Comparison of ENCODE assay signal across 8 cellular contexts in the genomic region with DNA sequence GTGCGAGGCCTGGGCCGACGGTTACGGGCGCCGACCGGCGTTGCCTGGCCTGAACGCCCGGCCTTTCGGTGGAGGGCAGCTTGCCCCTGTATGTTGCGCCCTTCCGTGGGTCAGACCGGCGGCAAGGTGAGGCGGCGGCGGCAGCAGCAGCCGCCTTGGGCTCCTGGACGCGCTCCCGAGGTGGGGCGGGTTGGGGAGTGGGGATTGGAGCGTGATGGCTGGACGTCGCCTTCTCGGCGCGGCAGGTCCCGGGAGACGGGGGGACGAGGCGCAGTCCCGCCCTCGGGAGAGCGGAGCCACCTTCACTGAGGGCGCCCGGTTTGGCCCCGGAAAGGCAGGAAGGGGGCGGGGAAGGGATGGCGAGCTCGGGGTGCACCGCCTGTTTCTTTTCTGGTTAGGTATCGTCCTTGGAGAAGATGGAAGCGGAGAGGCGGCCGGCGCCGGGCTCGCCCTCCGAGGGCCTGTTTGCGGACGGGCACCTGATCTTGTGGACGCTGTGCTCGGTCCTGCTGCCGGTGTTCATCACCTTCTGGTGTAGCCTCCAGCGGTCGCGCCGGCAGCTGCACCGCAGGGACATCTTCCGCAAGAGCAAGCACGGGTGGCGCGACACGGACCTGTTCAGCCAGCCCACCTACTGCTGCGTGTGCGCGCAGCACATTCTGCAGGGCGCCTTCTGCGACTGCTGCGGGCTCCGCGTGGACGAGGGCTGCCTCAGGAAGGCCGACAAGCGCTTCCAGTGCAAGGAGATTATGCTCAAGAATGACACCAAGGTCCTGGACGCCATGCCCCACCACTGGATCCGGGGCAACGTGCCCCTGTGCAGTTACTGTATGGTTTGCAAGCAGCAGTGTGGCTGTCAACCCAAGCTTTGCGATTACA. TPM values are rescaled to one million over a fixed set of nuclear protein-coding genes. Genes with fewer than 3 reads are reported as not detected.
A peak's percentile ranks its signal among the peaks of the same experiment; 100 is the strongest.
DNase-seq lines count a peak whose midpoint lies in the region; ATAC-seq and TF ChIP-seq lines count a peak whose summit lies in the region.

No MANE protein-coding gene starts in this region.

- 35% methylated on average over 21 of the region's 81 CpGs for WGBS in suprapubic skin

- H3K36me3 ChIP-seq in suprapubic skin: peaks cover 1% of the 10 kb centered on the region

- DNase-seq in AG04449 (ENCODE audit: low read depth, low spot score) (no peak), NOMO-1 treated with DMSO at 0.1 percent for 48 hours (lab: John Stamatoyannopoulos, UW; ENCODE audit: unreplicated experiment) (peak; percentile 41), fibroblast of pulmonary artery (ENCODE audit: low read depth) (peak; percentile 24), nucleus accumbens (lab: John Stamatoyannopoulos, UW) (peak in 37 of 56 donors; percentile 8 to 69 (median 45)), suprapubic skin (ENCODE audit: low spot score in 2 of 2) (peak; percentile 76 to 81)
- DNase-seq in activated T-helper 1 cell treated with anti-CD3 and anti-CD28 coated beads, Interleukin-12 subunit alpha, Interleukin-12 subunit beta, Interleukin-2, Interleukin-4 antibody, amounts not matched to agents 30 ng/mL and 10 ng/mL and 1 ng/mL, durations not matched to agents 14 hours and 24 hours and 36 hours (ENCODE audit: low spot score): peak; percentile 65

- CTCF ChIA-PET in AG04449 (lab: Yijun Ruan, JAX): interaction anchor here (0.9 to 1.6 kb wide), 2 partner anchors 15 to 108 kb away, joined by 3 to 8 read pairs; no protein-coding TSS in a partner anchor

- H3K27ac ChIP-seq in suprapubic skin: peak overlapping the region; percentile 75

- POLR2A ChIA-PET in AG04449 (lab: Yijun Ruan, JAX): interaction anchor here (0.9 to 1.0 kb wide), 2 partner anchors 10 to 79 kb away, joined by 3 read pairs; partner anchors contain the start of gene TRIM25

- no peaks in the 10 kb centered on the region for H3K27me3 Mint-ChIP-seq in activated T-helper 1 cell treated with anti-CD3 and anti-CD28 coated beads, Interleukin-12 subunit alpha, Interleukin-12 subunit beta, Interleukin-2, Interleukin-4 antibody, amounts not matched to agents 30 ng/mL and 10 ng/mL and 1 ng/mL, durations not matched to agents 14 hours and 24 hours and 36 hours (ENCODE audit: insufficient read depth)

- no peaks in the 10 kb centered on the region for H3K9me3 Mint-ChIP-seq in activated T-helper 1 cell treated with anti-CD3 and anti-CD28 coated beads, Interleukin-12 subunit alpha, Interleukin-12 subunit beta, Interleukin-2, Interleukin-4 antibody, amounts not matched to agents 30 ng/mL and 10 ng/mL and 1 ng/mL, durations not matched to agents 14 hours and 24 hours and 36 hours

- H3K4me3 Mint-ChIP-seq in activated T-helper 1 cell treated with anti-CD3 and anti-CD28 coated beads, Interleukin-12 subunit alpha, Interleukin-12 subunit beta, Interleukin-2, Interleukin-4 antibody, amounts not matched to agents 30 ng/mL and 10 ng/mL and 1 ng/mL, durations not matched to agents 14 hours and 24 hours and 36 hours: peak overlapping the region; percentile 94

- no peak for TF ChIP-seq CTCF in AG04449 (IDR thresholded peaks at IDR 0.05; ENCODE audit: insufficient read depth, low read length, missing control alignments)
- TF ChIP-seq CTCF in fibroblast of pulmonary artery (IDR thresholded peaks at IDR 0.05; ENCODE audit: low read length, missing control alignments): no peak
- TF ChIP-seq CTCF in suprapubic skin (IDR thresholded peaks at IDR 0.05): no peak

- ATAC-seq in GM18907 (IDR thresholded peaks at IDR 0.05; ENCODE audit: unreplicated experiment) (peak; percentile 30), HG03196 (IDR thresholded peaks at IDR 0.05; ENCODE audit: unreplicated experiment) (peak; percentile 25)

- H3K4me1 Mint-ChIP-seq in activated T-helper 1 cell treated with anti-CD3 and anti-CD28 coated beads, Interleukin-12 subunit alpha, Interleukin-12 subunit beta, Interleukin-2, Interleukin-4 antibody, amounts not matched to agents 30 ng/mL and 10 ng/mL and 1 ng/mL, durations not matched to agents 14 hours and 24 hours and 36 hours (ENCODE audit: low read depth): peaks cover 70% of the 10 kb centered on the region

- H3K27ac Mint-ChIP-seq in activated T-helper 1 cell treated with anti-CD3 and anti-CD28 coated beads, Interleukin-12 subunit alpha, Interleukin-12 subunit beta, Interleukin-2, Interleukin-4 antibody, amounts not matched to agents 30 ng/mL and 10 ng/mL and 1 ng/mL, durations not matched to agents 14 hours and 24 hours and 36 hours: peak overlapping the region; percentile 96

- no peaks in the 10 kb centered on the region for H3K27me3 ChIP-seq in suprapubic skin

- TF ChIP-seq EP300 in suprapubic skin (IDR thresholded peaks at IDR 0.05): no peak

- no peak for TF ChIP-seq POLR2A in suprapubic skin (IDR thresholded peaks at IDR 0.05)

- no peaks in the 10 kb centered on the region for H3K9me3 ChIP-seq in suprapubic skin

- intact Hi-C loops in activated T-helper 1 cell treated with anti-CD3 and anti-CD28 coated beads, Interleukin-12 subunit alpha, Interleukin-12 subunit beta, Interleukin-2, Interleukin-4 antibody, amounts not matched to agents 30 ng/mL and 10 ng/mL and 1 ng/mL, durations not matched to agents 14 hours and 24 hours and 36 hours (cut with micrococcal nuclease): loop anchor here (1.0 to 10.0 kb wide), 10 partner anchors 48 to 1412 kb away; partner anchors contain the start of genes AKAP1, COIL, MMD and MRPS23

- H3K4me3 ChIP-seq in AG04449 (ENCODE audit: low read depth, low read length) (peak overlapping the region; percentile 74), fibroblast of pulmonary artery (replicated peaks; ENCODE audit: low read depth, low read length) (peak overlapping the region; percentile 73), suprapubic skin (peak overlapping the region; percentile 80)

- H3K36me3 Mint-ChIP-seq in activated T-helper 1 cell treated with anti-CD3 and anti-CD28 coated beads, Interleukin-12 subunit alpha, Interleukin-12 subunit beta, Interleukin-2, Interleukin-4 antibody, amounts not matched to agents 30 ng/mL and 10 ng/mL and 1 ng/mL, durations not matched to agents 14 hours and 24 hours and 36 hours (ENCODE audit: low read depth): peaks cover 27% of the 10 kb centered on the region

- peaks cover 32% of the 10 kb centered on the region for H3K4me1 ChIP-seq in suprapubic skin

RNA-seq across cellular contexts. Expression of gene DGKE, which starts 0.7 kb away (rescaled TPM):
- total RNA-seq in activated T-helper 1 cell treated with anti-CD3 and anti-CD28 coated beads, Interleukin-12 subunit alpha, Interleukin-12 subunit beta, Interleukin-2, Interleukin-4 antibody, amounts not matched to agents 30 ng/mL and 10 ng/mL and 1 ng/mL, durations not matched to agents 14 hours and 24 hours and 36 hours: 31.8 and 34.3 TPM in 2 replicates
- 1 to 10 TPM; 3.4 to 7.7 (median 5.9) TPM for total RNA-seq in suprapubic skin

RNA-seq across cellular contexts. Expression of gene C17orf67, which starts 0.9 kb away (rescaled TPM):
- 3.1 TPM in 2 replicates for total RNA-seq in activated T-helper 1 cell treated with anti-CD3 and anti-CD28 coated beads, Interleukin-12 subunit alpha, Interleukin-12 subunit beta, Interleukin-2, Interleukin-4 antibody, amounts not matched to agents 30 ng/mL and 10 ng/mL and 1 ng/mL, durations not matched to agents 14 hours and 24 hours and 36 hours
- 1 to 10 TPM in 2 of 4 donors, under 1 TPM in 2; 0.52 to 3.7 (median 1.0) TPM for total RNA-seq in suprapubic skin
